In the genomic region with DNA sequence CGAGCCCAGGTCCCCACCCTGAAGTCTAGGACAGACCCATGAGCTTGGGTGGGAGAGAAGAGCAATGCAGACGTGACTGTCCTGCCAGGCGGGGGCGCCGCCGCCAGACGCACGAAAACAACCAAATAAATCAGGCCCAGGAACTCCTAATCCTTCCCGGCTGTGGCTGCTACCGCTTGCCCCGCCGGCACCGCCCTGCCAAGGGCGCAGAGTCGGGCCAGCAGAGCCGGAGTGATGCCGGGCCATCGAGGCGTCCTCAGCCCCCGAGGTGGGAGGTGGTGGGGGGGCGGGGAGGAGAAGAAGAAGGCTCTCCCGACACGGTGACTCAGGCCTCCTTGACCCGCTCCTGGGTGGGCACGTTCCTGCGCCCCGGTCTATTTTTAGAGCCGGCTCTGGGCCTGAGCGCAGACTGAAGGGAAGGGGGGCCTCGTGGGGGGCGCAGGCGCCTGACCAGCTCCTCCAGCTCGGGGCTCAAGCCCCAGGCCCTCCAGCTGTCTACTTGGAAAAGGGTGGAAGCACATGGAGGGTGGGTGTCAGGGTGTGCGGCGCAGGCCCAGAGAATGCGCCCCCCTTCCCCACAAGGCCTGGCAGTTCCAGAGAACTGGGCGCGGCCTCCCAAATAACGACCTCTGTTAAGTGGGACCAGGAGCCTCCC, we compare ENCODE assay signal across 8 cellular contexts. TPM values are rescaled to one million over a fixed set of nuclear protein-coding genes. Genes with fewer than 3 reads are reported as not detected.
A peak's percentile ranks its signal among the peaks of the same experiment; 100 is the strongest.
DNase-seq lines count a peak whose midpoint lies in the region; ATAC-seq and TF ChIP-seq lines count a peak whose summit lies in the region.

No MANE protein-coding gene starts in this region.

- H3K4me1 ChIP-seq in breast epithelium (no peaks in the 10 kb centered on the region), mammary epithelial cell (ENCODE audit: insufficient read depth, low read length) (peaks cover 40% of the 10 kb centered on the region)
- H3K4me1 ChIP-seq in effector memory CD4-positive, alpha-beta T cell (ENCODE audit: control insufficient read depth, insufficient read depth, low read length, poor library complexity, severe bottlenecking), result peaks cover 18% of the 10 kb centered on the region

- no peaks in the 10 kb centered on the region for H3K27me3 ChIP-seq in breast epithelium
- H3K27me3 ChIP-seq in mammary epithelial cell (ENCODE audit: insufficient read depth, low read length), result no peaks in the 10 kb centered on the region
- peaks cover 20% of the 10 kb centered on the region for H3K27me3 ChIP-seq in effector memory CD4-positive, alpha-beta T cell (replicated peaks; ENCODE audit: control insufficient read depth, insufficient read depth, low read length, poor library complexity, severe bottlenecking)

- peak in 1 of 2 donors; percentile 47 for DNase-seq in breast epithelium (ENCODE audit: low spot score in 2 of 2)
- no peak for DNase-seq in mammary epithelial cell
- DNase-seq in kidney glomerular epithelial cell (lab: John Stamatoyannopoulos, UW), result peak; percentile 11
- DNase-seq in stimulated activated CD4-positive, alpha-beta T cell treated with anti-CD3 and anti-CD28 coated beads, Interleukin-4, amount 100 ng/mL, for 4 hours, result peak; percentile 15 to 26
- DNase-seq in effector memory CD4-positive, alpha-beta T cell, result no peak

- H3K9ac ChIP-seq in mammary epithelial cell (ENCODE audit: insufficient read depth, low read length), result no peak overlapping the region

- intact Hi-C loops in breast epithelium (cut with DNase I; ENCODE audit: low total_unique reads) (no loop called here), mammary epithelial cell (cut with micrococcal nuclease) (no loop called here)

- H3K27ac ChIP-seq in breast epithelium, result peak overlapping the region; percentile 82 to 89
- no peak overlapping the region for H3K27ac ChIP-seq in mammary epithelial cell (ENCODE audit: insufficient read depth, low read depth, low read length)
- H3K27ac ChIP-seq in cingulate gyrus (ENCODE audit: low read depth, low read length), result peak overlapping the region; percentile 65
- H3K27ac ChIP-seq in effector memory CD4-positive, alpha-beta T cell (ENCODE audit: insufficient read depth, low read length, poor library complexity, severe bottlenecking), result no peak overlapping the region

- no peaks in the 10 kb centered on the region for H3K36me3 ChIP-seq in breast epithelium
- no peaks in the 10 kb centered on the region for H3K36me3 ChIP-seq in mammary epithelial cell (ENCODE audit: insufficient read depth, low read length)
- H3K36me3 ChIP-seq in effector memory CD4-positive, alpha-beta T cell (ENCODE audit: control insufficient read depth, insufficient read depth, low read length), result no peaks in the 10 kb centered on the region

- H3K4me3 ChIP-seq in breast epithelium (peak overlapping the region; percentile 38 to 58 (median 41)), mammary epithelial cell (replicated peaks in 1 of 3; ENCODE audit: insufficient read depth in 1 of 3, low read depth in 2 of 3, low read length in 3 of 3) (no peak overlapping the region)
- no peak overlapping the region for H3K4me3 ChIP-seq in effector memory CD4-positive, alpha-beta T cell (ENCODE audit: insufficient read depth, low read depth, low read length, poor library complexity, severe bottlenecking)

- in situ Hi-C loops in mammary epithelial cell (cut with MboI; ENCODE audit: low sequenced_read_pairs in 2 of 2), result no loop called here

- ATAC-seq in SK-N-SH treated with all-trans-retinoic acid at 6 μM for 48 hours, result peak; percentile 48
- ATAC-seq in HG02852 (IDR thresholded peaks at IDR 0.05; ENCODE audit: unreplicated experiment), result no peak

- BruUV-seq in mammary epithelial cell (replicated peaks; lab: Mats Ljungman, UMichigan), result no TSS peak

- H3K4me2 ChIP-seq in mammary epithelial cell (ENCODE audit: insufficient read depth, low read depth, low read length), result no peak overlapping the region

- TF ChIP-seq POLR2A in breast epithelium (IDR thresholded peaks at IDR 0.05), result no peak

- TF ChIP-seq CTCF in breast epithelium (IDR thresholded peaks at IDR 0.05), result no peak
- TF ChIP-seq CTCF in mammary epithelial cell (conservative IDR thresholded peaks at IDR 0.05 in 1 of 2, IDR thresholded peaks at IDR 0.05 in 1 of 2; ENCODE audit: extremely low read depth in 1 of 2, insufficient read depth in 1 of 2, low read depth in 1 of 2, low read length in 2 of 2), result no peak

- no peak overlapping the region for H2AFZ ChIP-seq in mammary epithelial cell (ENCODE audit: low read depth, low read length)

- dilution Hi-C loops in mammary epithelial cell (cut with HindIII; ENCODE audit: low sequenced_read_pairs), result loop anchor here (5.0 kb wide), 2 partner anchors 78 to 107 kb away; no protein-coding TSS in a partner anchor

- H3K9me3 ChIP-seq in breast epithelium (no peaks in the 10 kb centered on the region), mammary epithelial cell (replicated peaks; ENCODE audit: insufficient read depth, low read length) (no peaks in the 10 kb centered on the region)
- H3K9me3 ChIP-seq in effector memory CD4-positive, alpha-beta T cell (ENCODE audit: control insufficient read depth, low read length), result no peaks in the 10 kb centered on the region

- no peaks in the 10 kb centered on the region for H3K79me2 ChIP-seq in mammary epithelial cell (ENCODE audit: insufficient read depth, low read length)

- no peaks in the 10 kb centered on the region for H4K20me1 ChIP-seq in mammary epithelial cell (ENCODE audit: insufficient read depth, low read length)

- CTCF ChIA-PET in mammary epithelial cell (lab: Charles Lee; ENCODE audit: low non-redundant PET), result interaction anchor here (0.6 to 0.7 kb wide), 2 partner anchors 10 to 330 kb away, joined by 4 to 8 read pairs; no protein-coding TSS in a partner anchor

- WGBS in mammary epithelial cell (ENCODE audit: low coverage, missing lambda C conversion rate), result 92% methylated on average over 14 of the region's 39 CpGs

TF ChIP-seq in SK-N-SH treated with all-trans-retinoic acid at 6 μM for 48 hours, 23 proteins besides CTCF, POLR2A, EP300 and RAD21:
- TF ChIP-seq, protein P1, sequence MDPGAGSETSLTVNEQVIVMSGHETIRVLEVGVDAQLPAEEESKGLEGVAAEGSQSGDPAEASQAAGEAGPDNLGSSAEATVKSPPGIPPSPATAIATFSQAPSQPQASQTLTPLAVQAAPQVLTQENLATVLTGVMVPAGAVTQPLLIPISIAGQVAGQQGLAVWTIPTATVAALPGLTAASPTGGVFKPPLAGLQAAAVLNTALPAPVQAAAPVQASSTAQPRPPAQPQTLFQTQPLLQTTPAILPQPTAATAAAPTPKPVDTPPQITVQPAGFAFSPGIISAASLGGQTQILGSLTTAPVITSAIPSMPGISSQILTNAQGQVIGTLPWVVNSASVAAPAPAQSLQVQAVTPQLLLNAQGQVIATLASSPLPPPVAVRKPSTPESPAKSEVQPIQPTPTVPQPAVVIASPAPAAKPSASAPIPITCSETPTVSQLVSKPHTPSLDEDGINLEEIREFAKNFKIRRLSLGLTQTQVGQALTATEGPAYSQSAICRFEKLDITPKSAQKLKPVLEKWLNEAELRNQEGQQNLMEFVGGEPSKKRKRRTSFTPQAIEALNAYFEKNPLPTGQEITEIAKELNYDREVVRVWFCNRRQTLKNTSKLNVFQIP (CRISPR knock-in tag; IDR thresholded peaks at IDR 0.05; ENCODE audit: borderline replicate concordance, low read depth), result no peak
- TF ChIP-seq OSR1 (CRISPR knock-in tag; IDR thresholded peaks at IDR 0.05), result no peak
- TF ChIP-seq, protein P2, sequence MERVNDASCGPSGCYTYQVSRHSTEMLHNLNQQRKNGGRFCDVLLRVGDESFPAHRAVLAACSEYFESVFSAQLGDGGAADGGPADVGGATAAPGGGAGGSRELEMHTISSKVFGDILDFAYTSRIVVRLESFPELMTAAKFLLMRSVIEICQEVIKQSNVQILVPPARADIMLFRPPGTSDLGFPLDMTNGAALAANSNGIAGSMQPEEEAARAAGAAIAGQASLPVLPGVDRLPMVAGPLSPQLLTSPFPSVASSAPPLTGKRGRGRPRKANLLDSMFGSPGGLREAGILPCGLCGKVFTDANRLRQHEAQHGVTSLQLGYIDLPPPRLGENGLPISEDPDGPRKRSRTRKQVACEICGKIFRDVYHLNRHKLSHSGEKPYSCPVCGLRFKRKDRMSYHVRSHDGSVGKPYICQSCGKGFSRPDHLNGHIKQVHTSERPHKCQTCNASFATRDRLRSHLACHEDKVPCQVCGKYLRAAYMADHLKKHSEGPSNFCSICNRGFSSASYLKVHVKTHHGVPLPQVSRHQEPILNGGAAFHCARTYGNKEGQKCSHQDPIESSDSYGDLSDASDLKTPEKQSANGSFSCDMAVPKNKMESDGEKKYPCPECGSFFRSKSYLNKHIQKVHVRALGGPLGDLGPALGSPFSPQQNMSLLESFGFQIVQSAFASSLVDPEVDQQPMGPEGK (CRISPR knock-in tag; IDR thresholded peaks at IDR 0.05; ENCODE audit: borderline replicate concordance), result no peak
- no peak for TF ChIP-seq RARB (CRISPR knock-in tag; IDR thresholded peaks at IDR 0.05)
- TF ChIP-seq TCF4 (CRISPR knock-in tag; IDR thresholded peaks at IDR 0.05; ENCODE audit: borderline replicate concordance), result no peak
- no peak for TF ChIP-seq ZFP30 (CRISPR knock-in tag; IDR thresholded peaks at IDR 0.05)

RNA-seq across cellular contexts. Expression of a gene that starts 10.8 kb away (rescaled TPM):
- 10 to 100 TPM; 55.2 to 79.5 (median 58.7) TPM for total RNA-seq in breast epithelium
- total RNA-seq in mammary epithelial cell, result 100 to 1,000 TPM; 121 to 146 TPM
- 32.8 TPM for polyA plus RNA-seq in mammary epithelial cell
- polyA minus RNA-seq in mammary epithelial cell, result 57.1 TPM

RNA-seq across cellular contexts. Expression of a gene that starts 49.6 kb away (rescaled TPM):
- total RNA-seq in breast epithelium, result 1 to 10 TPM; 1.3 to 4.9 (median 2.9) TPM
- 1 to 10 TPM in 1 of 2 donors, under 1 TPM in 1; 0.83 to 3.8 TPM for total RNA-seq in mammary epithelial cell
- 1.3 TPM for polyA plus RNA-seq in mammary epithelial cell
- polyA minus RNA-seq in mammary epithelial cell, result 0.83 TPM

Comparison
In these comparisons a context has a peak if more than half of its experiments do, and no peak if none do; other contexts are left out.
1. H3K27ac ChIP-seq: peak in breast epithelium (2 of 2) and cingulate gyrus (single experiment); none in mammary epithelial cell (single experiment) and effector memory CD4-positive, alpha-beta T cell (single experiment).
2. H3K4me3 ChIP-seq: peak in breast epithelium (3 of 3); none in mammary epithelial cell (0 of 3) and effector memory CD4-positive, alpha-beta T cell (single experiment).
3. DNase-seq: peak in kidney glomerular epithelial cell (single experiment) and stimulated activated CD4-positive, alpha-beta T cell treated with anti-CD3 and anti-CD28 coated beads, Interleukin-4, amount 100 ng/mL, for 4 hours (2 of 2); none in mammary epithelial cell (single experiment) and effector memory CD4-positive, alpha-beta T cell (0 of 3).